In the genomic region with DNA sequence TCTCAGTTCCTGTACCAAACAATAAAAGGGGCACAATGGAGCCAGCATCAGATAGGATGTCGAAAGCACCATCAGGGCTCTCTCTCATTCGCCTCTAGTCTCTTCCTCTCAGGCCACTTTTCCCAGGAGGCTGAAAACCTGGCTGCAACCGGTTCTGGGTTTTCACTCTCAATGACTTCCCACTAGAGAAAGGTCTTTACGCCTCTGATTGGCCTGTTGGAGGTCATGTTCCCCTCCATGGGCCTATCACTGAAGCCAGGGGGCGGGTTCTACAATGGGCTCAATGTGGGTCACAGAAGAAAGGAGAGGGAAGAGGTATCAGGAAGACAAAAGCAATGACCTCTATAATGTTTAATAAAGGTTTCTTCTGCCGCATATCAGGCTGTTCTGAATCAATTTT, we compare ENCODE assay signal across 8 cellular contexts. TPM values are rescaled to one million over a fixed set of nuclear protein-coding genes. Genes with fewer than 3 reads are reported as not detected.
DNase-seq lines count a peak whose midpoint lies in the region; ATAC-seq, FAIRE-seq and TF ChIP-seq lines count a peak whose summit lies in the region.

No MANE protein-coding gene starts in this region.

- no peak for TF ChIP-seq POLR2A in A549 (IDR thresholded peaks at IDR 0.05; ENCODE audit: low read length)

- no peak for FAIRE-seq in A549 (lab: Jason Lieb, UNC)
- FAIRE-seq in bronchial epithelial cell (lab: Jason Lieb, UNC), result no peak

- H3K9me3 ChIP-seq in A549, result no peaks in the 10 kb centered on the region

- peak overlapping the region; percentile 34 to 63; a peak in 5 of 6 replicates for H3K27ac ChIP-seq in A549

- H3K4me1 ChIP-seq in A549, result no peaks in the 10 kb centered on the region

- H3K4me3 ChIP-seq in A549, result peak overlapping the region; percentile 30
- H3K4me3 ChIP-seq in bronchial epithelial cell (ENCODE audit: low read depth, low read length), result peak overlapping the region; percentile 38

- CTCF ChIA-PET in A549 (lab: Yijun Ruan, JAX), result no interaction called here

- TF ChIP-seq RAD21 in A549 (conservative IDR thresholded peaks at IDR 0.05 in 1 of 2, IDR thresholded peaks at IDR 0.05 in 1 of 2), result no peak

- peak; percentile 99 to 100 for ATAC-seq in A549
- peak; percentile 75 for ATAC-seq in HG03095 (IDR thresholded peaks at IDR 0.05; ENCODE audit: unreplicated experiment)
- no peak for ATAC-seq in HG02973 (IDR thresholded peaks at IDR 0.05; ENCODE audit: unreplicated experiment)

- H3K4me2 ChIP-seq in A549, result peak overlapping the region; percentile 67

- DNase-seq in A549 (ENCODE audit: low read depth in 1 of 2, low spot score in 1 of 2) (peak; percentile 64 to 74), bronchial epithelial cell (ENCODE audit: low read depth) (peak; percentile 79), left kidney (ENCODE audit: low read depth, low spot score) (peak; percentile 72), NCI-H1048 (lab: John Stamatoyannopoulos, UW) (no peak)
- DNase-seq in stimulated activated naive CD4-positive, alpha-beta T cell (lab: John Stamatoyannopoulos, UW), result no peak
- no peak for DNase-seq in activated CD4-positive, alpha-beta T cell treated with anti-CD3 and anti-CD28 coated beads for 48 hours

- TF ChIP-seq CTCF in A549 (IDR thresholded peaks at IDR 0.05) (no peak), bronchial epithelial cell (IDR thresholded peaks at IDR 0.05; ENCODE audit: insufficient read depth, low read length, severe bottlenecking) (no peak)

- POLR2A ChIA-PET in A549 (lab: Yijun Ruan, JAX), result no interaction called here

- TF ChIP-seq EP300 in A549 (IDR thresholded peaks at IDR 0.05), result no peak

- 49% methylated on average over 6 of the region's 6 CpGs for WGBS in A549 (ENCODE audit: missing lambda C conversion rate)

- H3K36me3 ChIP-seq in bronchial epithelial cell (ENCODE audit: control insufficient read depth, insufficient read depth, low read length), result no peaks in the 10 kb centered on the region

- no peaks in the 10 kb centered on the region for H3K27me3 ChIP-seq in bronchial epithelial cell (ENCODE audit: control insufficient read depth, insufficient read depth, low read length)

TF ChIP-seq in A549, 52 proteins besides CTCF, POLR2A, EP300 and RAD21:
- TF ChIP-seq, protein P1, sequence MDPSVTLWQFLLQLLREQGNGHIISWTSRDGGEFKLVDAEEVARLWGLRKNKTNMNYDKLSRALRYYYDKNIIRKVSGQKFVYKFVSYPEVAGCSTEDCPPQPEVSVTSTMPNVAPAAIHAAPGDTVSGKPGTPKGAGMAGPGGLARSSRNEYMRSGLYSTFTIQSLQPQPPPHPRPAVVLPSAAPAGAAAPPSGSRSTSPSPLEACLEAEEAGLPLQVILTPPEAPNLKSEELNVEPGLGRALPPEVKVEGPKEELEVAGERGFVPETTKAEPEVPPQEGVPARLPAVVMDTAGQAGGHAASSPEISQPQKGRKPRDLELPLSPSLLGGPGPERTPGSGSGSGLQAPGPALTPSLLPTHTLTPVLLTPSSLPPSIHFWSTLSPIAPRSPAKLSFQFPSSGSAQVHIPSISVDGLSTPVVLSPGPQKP (IDR thresholded peaks at IDR 0.05; ENCODE audit: low read depth, low read length), result no peak
- no peak for TF ChIP-seq EHF (CRISPR knock-in tag; IDR thresholded peaks at IDR 0.05)
- TF ChIP-seq, protein P2, sequence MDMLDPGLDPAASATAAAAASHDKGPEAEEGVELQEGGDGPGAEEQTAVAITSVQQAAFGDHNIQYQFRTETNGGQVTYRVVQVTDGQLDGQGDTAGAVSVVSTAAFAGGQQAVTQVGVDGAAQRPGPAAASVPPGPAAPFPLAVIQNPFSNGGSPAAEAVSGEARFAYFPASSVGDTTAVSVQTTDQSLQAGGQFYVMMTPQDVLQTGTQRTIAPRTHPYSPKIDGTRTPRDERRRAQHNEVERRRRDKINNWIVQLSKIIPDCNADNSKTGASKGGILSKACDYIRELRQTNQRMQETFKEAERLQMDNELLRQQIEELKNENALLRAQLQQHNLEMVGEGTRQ (IDR thresholded peaks at IDR 0.05), result peak; percentile 37
TF ChIP-seq in A549: peak in this region for 1.

RNA-seq across cellular contexts. Expression of a gene that starts 29.3 kb away (rescaled TPM):
- polyA plus RNA-seq in A549 (2011; rRNA removed), result 4.2 and 6.1 TPM in 2 replicates
- 6.1 and 7.2 TPM in 2 replicates for polyA plus RNA-seq in A549 (2012; cell fraction: cytosol; rRNA removed)
- polyA plus RNA-seq in A549 (2012; cell fraction: nucleus; rRNA removed), result 14.8 and 27.8 TPM in 2 replicates
- 3.3 to 4.2 TPM (median 3.8 TPM) in 3 replicates for polyA plus RNA-seq in A549 (2017; fragmentation: RNase III; extraction: RNeasy Plus Mini Kit Qiagen cat#74134 plus additional on column Dnase treatment)
- polyA minus RNA-seq in A549 (2011; rRNA and poly(A)+ RNA removed), result 12.1 and 17.8 TPM in 2 replicates
- 2.1 and 3.5 TPM in 2 replicates for total RNA-seq in bronchial epithelial cell

Comparison
In these comparisons a context has a peak if more than half of its experiments do, and no peak if none do; other contexts are left out.
1. DNase-seq: peak in A549 (2 of 2), bronchial epithelial cell (single experiment) and left kidney (single experiment); none in NCI-H1048 (single experiment), stimulated activated naive CD4-positive, alpha-beta T cell (0 of 6) and activated CD4-positive, alpha-beta T cell treated with anti-CD3 and anti-CD28 coated beads for 48 hours (single experiment).